Comparison of ENCODE assay signal across 10 cellular contexts in genomic region chr1:228500143-228500736, GRCh38. TPM values are rescaled to one million over a fixed set of nuclear protein-coding genes. Genes with fewer than 3 reads are reported as not detected.
DNase-seq lines count a peak whose midpoint lies in the region; ATAC-seq, FAIRE-seq and TF ChIP-seq lines count a peak whose summit lies in the region.
"Had no signal": no experiment of that assay in that cellular context is flagged by ENCODE, and none has a peak within 500 bp of the region (broad histone marks: within the 10 kb centered on the region; RNA-seq: fewer than 3 reads in every experiment).

No MANE protein-coding gene starts in this region.

- POLR2A ChIA-PET in HepG2 (lab: Yijun Ruan, JAX) (no interaction called here), RWPE1 (lab: Yijun Ruan, JAX; ENCODE audit: low non-redundant PET) (no interaction called here)

- ATAC-seq in HepG2 (no peak), GM19324 (IDR thresholded peaks at IDR 0.05; ENCODE audit: low FRiP score, unreplicated experiment) (no peak)

- peaks cover 14% of the 10 kb centered on the region for H3K36me3 ChIP-seq in OCI-LY3 (replicated peaks; ENCODE audit: low read depth, low read length)
- no peaks in the 10 kb centered on the region for H3K36me3 ChIP-seq in HepG2 (replicated peaks in 1 of 2; ENCODE audit: control insufficient read depth in 1 of 2, insufficient read depth in 2 of 2, low read length in 2 of 2)

- H3K4me1 ChIP-seq in OCI-LY3 (ENCODE audit: low read length) = peaks cover 20% of the 10 kb centered on the region
- peaks cover 18% of the 10 kb centered on the region for H3K4me1 ChIP-seq in HepG2 (ENCODE audit: insufficient read depth, low read length)

- 92% methylated on average over 7 of the region's 8 CpGs for WGBS in HepG2 (ENCODE audit: low lambda C conversion rate)

- H3K79me2 ChIP-seq in OCI-LY3 (ENCODE audit: low read length) (no peaks in the 10 kb centered on the region), HepG2 (ENCODE audit: insufficient read depth, low read length) (no peaks in the 10 kb centered on the region)

- intact Hi-C loops in CD14-positive monocyte (cut with micrococcal nuclease) (no loop called here), HepG2 (cut with micrococcal nuclease; ENCODE audit: unreplicated experiment) (no loop called here)

- no peaks in the 10 kb centered on the region for H4K20me1 ChIP-seq in OCI-LY3 (ENCODE audit: insufficient read depth, low read length)
- no peaks in the 10 kb centered on the region for H4K20me1 ChIP-seq in HepG2 (ENCODE audit: insufficient read depth, low read length)

- TF ChIP-seq RAD21 in HepG2 (CRISPR knock-in tag; IDR thresholded peaks at IDR 0.05) = no peak

- no peak for TF ChIP-seq EP300 in HepG2 (IDR thresholded peaks at IDR 0.05; ENCODE audit: low read depth in 2 of 2, low read length in 2 of 2)
- TF ChIP-seq EP300 in HepG2 (CRISPR knock-in tag; IDR thresholded peaks at IDR 0.05; ENCODE audit: borderline replicate concordance) = no peak

- no TSS peak for BruUV-seq in HepG2 (replicated peaks; lab: Mats Ljungman, UMichigan)

- peak overlapping the region; percentile 76 to 88 for H3K4me3 Mint-ChIP-seq in CD14-positive monocyte

- no peak for TF ChIP-seq POLR2A in HepG2 (IDR thresholded peaks at IDR 0.05; ENCODE audit: insufficient read depth in 1 of 2, low read depth in 2 of 2, low read length in 2 of 2)

- H3K4me2 ChIP-seq in OCI-LY3 (ENCODE audit: low read length) = peak overlapping the region; percentile 83
- no peak overlapping the region for H3K4me2 ChIP-seq in HepG2 (ENCODE audit: low read depth, low read length)

- no peak overlapping the region for H3K9ac ChIP-seq in OCI-LY3 (ENCODE audit: low read length)
- no peak overlapping the region for H3K9ac ChIP-seq in HepG2 (ENCODE audit: insufficient read depth, low read depth, low read length)

- H3K9me3 Mint-ChIP-seq in CD14-positive monocyte = peaks cover 0 to 1% (median 0%) of the 10 kb centered on the region in 7 donors

- FAIRE-seq in GM19239 (lab: Jason Lieb, UNC) (peak; percentile 70), HepG2 (lab: Jason Lieb, UNC) (no peak)
- FAIRE-seq: bronchial epithelial cell had no signal

- H3K27me3 ChIP-seq in OCI-LY3 (ENCODE audit: low read depth, low read length) (no peaks in the 10 kb centered on the region), HepG2 (ENCODE audit: control insufficient read depth in 1 of 2, insufficient read depth in 2 of 2, low read length in 2 of 2) (peaks cover 0 to 1% of the 10 kb centered on the region in 2 experiments; a peak in 1 of 5 replicates)

- TF ChIP-seq CTCF in CD14-positive monocyte (IDR thresholded peaks at IDR 0.05) = no peak
- TF ChIP-seq CTCF in OCI-LY3 (IDR thresholded peaks at IDR 0.05; ENCODE audit: low read depth, low read length) = no peak
- TF ChIP-seq CTCF in HepG2 (CRISPR knock-in tag; IDR thresholded peaks at IDR 0.05) = no peak
- no peak for TF ChIP-seq CTCF in RWPE1 (conservative IDR thresholded peaks at IDR 0.05; ENCODE audit: low read depth)

- DNase-seq in CD14-positive monocyte (ENCODE audit: low spot score) = no peak
- DNase-seq in GM19239 (ENCODE audit: insufficient read length, low spot score) = no peak
- no peak for DNase-seq in HepG2 (ENCODE audit: low spot score)
- DNase-seq in activated CD4-positive, CD25-positive, alpha-beta regulatory T cell (lab: John Stamatoyannopoulos, UW) = no peak
- DNase-seq in RWPE1 (ENCODE audit: low spot score) = no peak
- DNase-seq in NCI-H2107 (lab: John Stamatoyannopoulos, UW) = no peak

- peaks cover 24% of the 10 kb centered on the region for H3K4me1 Mint-ChIP-seq in CD14-positive monocyte

- H2AFZ ChIP-seq in OCI-LY3 (ENCODE audit: low read depth, low read length) = no peak overlapping the region
- H2AFZ ChIP-seq in HepG2 (ENCODE audit: low read length) = no peak overlapping the region

- in situ Hi-C loops in HepG2 (cut with HindIII; ENCODE audit: extremely low pct_ligation_motif_present, low pct_unique_long_range_greater_than_20kb) = no loop called here

- no peak overlapping the region for H3K27ac ChIP-seq in OCI-LY3 (ENCODE audit: low read length)
- no peak overlapping the region for H3K27ac ChIP-seq in HepG2 (ENCODE audit: extremely low read length, insufficient read depth, low read length)
- H3K27ac ChIP-seq in RWPE1 = no peak overlapping the region

- peaks cover 15 to 22% of the 10 kb centered on the region in 2 donors for H3K36me3 Mint-ChIP-seq in CD14-positive monocyte

- CTCF ChIA-PET in HepG2 (lab: Yijun Ruan, JAX; ENCODE audit: low intra/inter-chr PET ratio, low total read pairs) (interaction anchor here (1.6 to 1.9 kb wide), 2 partner anchors 15 to 29 kb away, joined by 4 to 11 read pairs; no protein-coding TSS in a partner anchor), RWPE1 (lab: Yijun Ruan, JAX) (interaction anchor here (0.6 to 2.9 kb wide), 8 partner anchors 9 to 369 kb away, joined by 3 to 16 read pairs (median 4); no protein-coding TSS in a partner anchor)

- H3K9me3 ChIP-seq in OCI-LY3 (ENCODE audit: insufficient read depth, low read length) (no peaks in the 10 kb centered on the region), HepG2 (ENCODE audit: low read length) (no peaks in the 10 kb centered on the region)

- peak overlapping the region; percentile 58 to 86 (median 65) for H3K27ac Mint-ChIP-seq in CD14-positive monocyte

- peaks cover 1 to 6% (median 6%) of the 10 kb centered on the region in 3 donors for H3K27me3 Mint-ChIP-seq in CD14-positive monocyte (ENCODE audit: low read depth in 3 of 3)

- H3K4me3 ChIP-seq in OCI-LY3 (ENCODE audit: low read length) (peak overlapping the region; percentile 61), HepG2 (replicated peaks in 1 of 3; ENCODE audit: insufficient read depth in 1 of 3, low read depth in 2 of 3, low read length in 3 of 3) (no peak overlapping the region)
- H3K4me3 ChIP-seq: lung had no signal

TF ChIP-seq in HepG2, 621 proteins besides CTCF, POLR2A, EP300 and RAD21:
- TF ChIP-seq ZFX (CRISPR knock-in tag; IDR thresholded peaks at IDR 0.05; ENCODE audit: low read depth) (no peak), DMAP1 (CRISPR knock-in tag; IDR thresholded peaks at IDR 0.05) (0 out of 2 replicates have a peak, but pooled peaks have one; percentile 5), IRF9 (CRISPR knock-in tag; IDR thresholded peaks at IDR 0.05; ENCODE audit: borderline replicate concordance) (no peak), PATZ1 (CRISPR knock-in tag; IDR thresholded peaks at IDR 0.05) (no peak), HNRNPL (IDR thresholded peaks at IDR 0.05; ENCODE audit: low read depth, low read length) (no peak)

RNA-seq across cellular contexts. Expression of gene RNF187, which starts 13.1 kb away (rescaled TPM):
- polyA plus RNA-seq in CD14-positive monocyte = 10 to 100 TPM in 1 of 2 donors, 1 to 10 TPM in 1; 5.9 to 27.6 TPM
- 43.0 and 59.4 TPM in 2 replicates for total RNA-seq in HepG2 (2016; rRNA removed; fragmentation: Illumina TruSeq; extraction: Trizol)
- total RNA-seq in HepG2 (2016; cell fraction: cytosol; rRNA removed; fragmentation: Illumina TruSeq; extraction: Trizol; ENCODE audit: low read depth) = 8.6 and 11.6 TPM in 2 replicates
- 41.8 and 57.0 TPM in 2 replicates for total RNA-seq in HepG2 (2016; cell fraction: insoluble cytoplasmic fraction; rRNA removed; fragmentation: Illumina TruSeq; extraction: Trizol)
- 21.8 and 27.3 TPM in 2 replicates for total RNA-seq in HepG2 (2016; cell fraction: membrane; rRNA removed; fragmentation: Illumina TruSeq; extraction: Trizol)
- 22.1 and 22.9 TPM in 2 replicates for total RNA-seq in HepG2 (2016; cell fraction: nucleus; rRNA removed; fragmentation: Illumina TruSeq; extraction: Trizol)
- polyA plus RNA-seq in HepG2 (2011; rRNA removed) = 41.2 and 41.3 TPM in 2 replicates
- 38.3 TPM in 2 replicates for polyA plus RNA-seq in HepG2 (2011; cell fraction: cytosol; rRNA removed)
- 22.6 and 27.4 TPM in 2 replicates for polyA plus RNA-seq in HepG2 (2011; cell fraction: nucleus; rRNA removed)
- 48.3 and 79.3 TPM in 2 replicates for polyA plus RNA-seq in HepG2 (2012)
- 10.5 and 14.2 TPM in 2 replicates for polyA plus RNA-seq in HepG2 (2016; cell fraction: cytosol; fragmentation: Illumina TruSeq; extraction: Trizol; ENCODE audit: low read depth)
- 64.2 and 75.2 TPM in 2 replicates for polyA plus RNA-seq in HepG2 (2016; cell fraction: insoluble cytoplasmic fraction; fragmentation: Illumina TruSeq; extraction: Trizol; ENCODE audit: low read depth)
- 22.9 and 27.3 TPM in 2 replicates for polyA plus RNA-seq in HepG2 (2016; cell fraction: membrane; fragmentation: Illumina TruSeq; extraction: Trizol; ENCODE audit: low read depth)
- polyA plus RNA-seq in HepG2 (2016; cell fraction: nucleus; fragmentation: Illumina TruSeq; extraction: Trizol; ENCODE audit: insufficient read depth, low read depth) = 45.5 and 53.2 TPM in 2 replicates
- 55.5 and 56.5 TPM in 2 replicates for polyA minus RNA-seq in HepG2 (2011; rRNA and poly(A)+ RNA removed; ENCODE audit: low replicate concordance)
- polyA minus RNA-seq in HepG2 (2011; cell fraction: cytosol; rRNA and poly(A)+ RNA removed) = 29.7 and 36.4 TPM in 2 replicates
- 16.2 and 16.4 TPM in 2 replicates for polyA minus RNA-seq in HepG2 (2011; cell fraction: nucleus; rRNA and poly(A)+ RNA removed)
